In the genomic region with DNA sequence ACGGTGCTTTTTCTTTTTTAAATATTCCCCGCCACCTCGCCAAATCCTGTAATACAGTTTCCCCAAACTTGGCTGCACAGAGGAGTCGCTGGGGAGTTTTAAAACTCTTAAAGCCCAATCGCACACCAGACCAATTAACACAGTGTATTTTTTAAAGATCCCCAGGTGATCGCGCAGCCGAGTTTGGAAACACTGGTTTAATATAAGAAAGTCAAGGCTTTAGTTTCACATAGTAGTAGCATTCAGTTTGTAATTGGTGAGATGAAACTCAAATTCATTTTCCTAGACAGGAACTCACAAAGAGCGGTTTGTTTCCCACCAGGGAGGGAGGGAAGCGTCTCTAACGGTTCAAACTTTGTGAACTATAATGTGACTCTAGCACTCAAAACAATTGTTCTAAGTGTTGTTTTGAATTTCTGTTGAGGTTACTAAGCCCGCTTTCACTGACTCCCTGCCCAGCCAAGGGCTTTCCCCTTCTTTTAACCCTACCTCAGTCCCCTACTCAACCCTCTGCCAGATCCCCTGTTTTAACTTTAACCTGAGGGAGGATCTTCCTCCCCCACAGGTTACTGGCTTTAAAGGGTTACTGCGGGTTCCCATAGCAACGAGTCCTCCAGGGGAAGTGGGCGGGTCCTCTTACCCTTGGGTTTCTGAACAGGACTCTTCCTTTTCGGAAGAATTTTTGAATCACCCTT, we compare ENCODE assay signal across 1 cellular context.
A peak's percentile ranks its signal among the peaks of the same experiment; 100 is the strongest.
TF ChIP-seq lines count a peak whose summit lies in the region.

No MANE protein-coding gene starts in this region.

TF ChIP-seq in HepG2, 621 proteins besides CTCF, POLR2A, EP300 and RAD21 (continued from another document and continues in another):
- TF ChIP-seq, protein P1, sequence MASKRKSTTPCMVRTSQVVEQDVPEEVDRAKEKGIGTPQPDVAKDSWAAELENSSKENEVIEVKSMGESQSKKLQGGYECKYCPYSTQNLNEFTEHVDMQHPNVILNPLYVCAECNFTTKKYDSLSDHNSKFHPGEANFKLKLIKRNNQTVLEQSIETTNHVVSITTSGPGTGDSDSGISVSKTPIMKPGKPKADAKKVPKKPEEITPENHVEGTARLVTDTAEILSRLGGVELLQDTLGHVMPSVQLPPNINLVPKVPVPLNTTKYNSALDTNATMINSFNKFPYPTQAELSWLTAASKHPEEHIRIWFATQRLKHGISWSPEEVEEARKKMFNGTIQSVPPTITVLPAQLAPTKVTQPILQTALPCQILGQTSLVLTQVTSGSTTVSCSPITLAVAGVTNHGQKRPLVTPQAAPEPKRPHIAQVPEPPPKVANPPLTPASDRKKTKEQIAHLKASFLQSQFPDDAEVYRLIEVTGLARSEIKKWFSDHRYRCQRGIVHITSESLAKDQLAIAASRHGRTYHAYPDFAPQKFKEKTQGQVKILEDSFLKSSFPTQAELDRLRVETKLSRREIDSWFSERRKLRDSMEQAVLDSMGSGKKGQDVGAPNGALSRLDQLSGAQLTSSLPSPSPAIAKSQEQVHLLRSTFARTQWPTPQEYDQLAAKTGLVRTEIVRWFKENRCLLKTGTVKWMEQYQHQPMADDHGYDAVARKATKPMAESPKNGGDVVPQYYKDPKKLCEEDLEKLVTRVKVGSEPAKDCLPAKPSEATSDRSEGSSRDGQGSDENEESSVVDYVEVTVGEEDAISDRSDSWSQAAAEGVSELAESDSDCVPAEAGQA (IDR thresholded peaks at IDR 0.05; ENCODE audit: low read depth), result no peak
- TF ChIP-seq, protein P1 (CRISPR knock-in tag; IDR thresholded peaks at IDR 0.05; ENCODE audit: borderline replicate concordance), result 0 out of 2 replicates have a peak, but pooled peaks have one; percentile 57
- TF ChIP-seq NFYC (CRISPR knock-in tag; IDR thresholded peaks at IDR 0.05) (no peak), FOXO1 (CRISPR knock-in tag; IDR thresholded peaks at IDR 0.05) (no peak), GABPB1 (CRISPR knock-in tag; IDR thresholded peaks at IDR 0.05) (no peak), ZEB1 (IDR thresholded peaks at IDR 0.05; ENCODE audit: insufficient replicate concordance, low read depth) (no peak), FOXK2 (IDR thresholded peaks at IDR 0.05) (no peak), CBX2 (IDR thresholded peaks at IDR 0.05; ENCODE audit: low read depth, low read length) (no peak), CBX2 (CRISPR knock-in tag; IDR thresholded peaks at IDR 0.05; ENCODE audit: low read depth) (no peak), ZNF788 (CRISPR knock-in tag; IDR thresholded peaks at IDR 0.05; ENCODE audit: borderline replicate concordance) (no peak), NFE2 (CRISPR knock-in tag; IDR thresholded peaks at IDR 0.05) (no peak), FOXA1 (IDR thresholded peaks at IDR 0.05) (no peak), FOXA1 (CRISPR knock-in tag; IDR thresholded peaks at IDR 0.05) (no peak), ZBTB7B (CRISPR knock-in tag; IDR thresholded peaks at IDR 0.05) (no peak), ZNF761 (CRISPR knock-in tag; conservative IDR thresholded peaks at IDR 0.05) (no peak), TEF (CRISPR knock-in tag; IDR thresholded peaks at IDR 0.05) (no peak), ZNF460 (CRISPR knock-in tag; IDR thresholded peaks at IDR 0.05; ENCODE audit: borderline replicate concordance) (no peak), NCOA1 (CRISPR knock-in tag; IDR thresholded peaks at IDR 0.05) (no peak), HOXA7 (CRISPR knock-in tag; IDR thresholded peaks at IDR 0.05) (no peak), ZNF501 (CRISPR knock-in tag; IDR thresholded peaks at IDR 0.05) (peak; percentile 29; the same call in 1 of the 2 replicates), XRCC5 (optimal IDR thresholded peaks at IDR 0.05; ENCODE audit: low read length) (peak; percentile 74), RFX1 (IDR thresholded peaks at IDR 0.05) (peak; percentile 92), MTF1 (CRISPR knock-in tag; IDR thresholded peaks at IDR 0.05) (peak; percentile 57), KDM3A (CRISPR knock-in tag; IDR thresholded peaks at IDR 0.05; ENCODE audit: low read depth) (no peak), FOXJ3 (CRISPR knock-in tag; IDR thresholded peaks at IDR 0.05; ENCODE audit: borderline replicate concordance) (peak; percentile 55; the same call in 1 of the 2 replicates), ZNF143 (CRISPR knock-in tag; IDR thresholded peaks at IDR 0.05) (no peak), ISL2 (CRISPR knock-in tag; IDR thresholded peaks at IDR 0.05) (peak; percentile 65; the same call in 1 of the 2 replicates), ZNF777 (CRISPR knock-in tag; IDR thresholded peaks at IDR 0.05) (no peak), JUN (CRISPR knock-in tag; IDR thresholded peaks at IDR 0.05) (no peak), GLMP (CRISPR knock-in tag; IDR thresholded peaks at IDR 0.05; ENCODE audit: borderline replicate concordance) (no peak), RBFOX2 (IDR thresholded peaks at IDR 0.05; ENCODE audit: low read depth, low read length) (no peak), ZNF430 (CRISPR knock-in tag; IDR thresholded peaks at IDR 0.05) (0 out of 2 replicates have a peak, but pooled peaks have one; percentile 17), SIN3A (IDR thresholded peaks at IDR 0.05; ENCODE audit: borderline replicate concordance, low read depth, low read length) (peak; percentile 99), NFYB (CRISPR knock-in tag; IDR thresholded peaks at IDR 0.05) (no peak), SNAI1 (CRISPR knock-in tag; IDR thresholded peaks at IDR 0.05; ENCODE audit: borderline replicate concordance) (no peak), HNF4A (CRISPR knock-in tag; IDR thresholded peaks at IDR 0.05) (peak; percentile 24; the same call in 1 of the 2 replicates), SNRNP70 (IDR thresholded peaks at IDR 0.05; ENCODE audit: low read depth, low read length) (no peak), GTF2F1 (IDR thresholded peaks at IDR 0.05; ENCODE audit: low read length) (no peak), ZFP82 (CRISPR knock-in tag; IDR thresholded peaks at IDR 0.05; ENCODE audit: borderline replicate concordance) (no peak), ZNF557 (CRISPR knock-in tag; IDR thresholded peaks at IDR 0.05) (0 out of 2 replicates have a peak, but pooled peaks have one; percentile 62)
- TF ChIP-seq, protein P2, sequence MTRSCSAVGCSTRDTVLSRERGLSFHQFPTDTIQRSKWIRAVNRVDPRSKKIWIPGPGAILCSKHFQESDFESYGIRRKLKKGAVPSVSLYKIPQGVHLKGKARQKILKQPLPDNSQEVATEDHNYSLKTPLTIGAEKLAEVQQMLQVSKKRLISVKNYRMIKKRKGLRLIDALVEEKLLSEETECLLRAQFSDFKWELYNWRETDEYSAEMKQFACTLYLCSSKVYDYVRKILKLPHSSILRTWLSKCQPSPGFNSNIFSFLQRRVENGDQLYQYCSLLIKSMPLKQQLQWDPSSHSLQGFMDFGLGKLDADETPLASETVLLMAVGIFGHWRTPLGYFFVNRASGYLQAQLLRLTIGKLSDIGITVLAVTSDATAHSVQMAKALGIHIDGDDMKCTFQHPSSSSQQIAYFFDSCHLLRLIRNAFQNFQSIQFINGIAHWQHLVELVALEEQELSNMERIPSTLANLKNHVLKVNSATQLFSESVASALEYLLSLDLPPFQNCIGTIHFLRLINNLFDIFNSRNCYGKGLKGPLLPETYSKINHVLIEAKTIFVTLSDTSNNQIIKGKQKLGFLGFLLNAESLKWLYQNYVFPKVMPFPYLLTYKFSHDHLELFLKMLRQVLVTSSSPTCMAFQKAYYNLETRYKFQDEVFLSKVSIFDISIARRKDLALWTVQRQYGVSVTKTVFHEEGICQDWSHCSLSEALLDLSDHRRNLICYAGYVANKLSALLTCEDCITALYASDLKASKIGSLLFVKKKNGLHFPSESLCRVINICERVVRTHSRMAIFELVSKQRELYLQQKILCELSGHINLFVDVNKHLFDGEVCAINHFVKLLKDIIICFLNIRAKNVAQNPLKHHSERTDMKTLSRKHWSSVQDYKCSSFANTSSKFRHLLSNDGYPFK (CRISPR knock-in tag; IDR thresholded peaks at IDR 0.05; ENCODE audit: borderline replicate concordance), result no peak
- TF ChIP-seq, protein P3, sequence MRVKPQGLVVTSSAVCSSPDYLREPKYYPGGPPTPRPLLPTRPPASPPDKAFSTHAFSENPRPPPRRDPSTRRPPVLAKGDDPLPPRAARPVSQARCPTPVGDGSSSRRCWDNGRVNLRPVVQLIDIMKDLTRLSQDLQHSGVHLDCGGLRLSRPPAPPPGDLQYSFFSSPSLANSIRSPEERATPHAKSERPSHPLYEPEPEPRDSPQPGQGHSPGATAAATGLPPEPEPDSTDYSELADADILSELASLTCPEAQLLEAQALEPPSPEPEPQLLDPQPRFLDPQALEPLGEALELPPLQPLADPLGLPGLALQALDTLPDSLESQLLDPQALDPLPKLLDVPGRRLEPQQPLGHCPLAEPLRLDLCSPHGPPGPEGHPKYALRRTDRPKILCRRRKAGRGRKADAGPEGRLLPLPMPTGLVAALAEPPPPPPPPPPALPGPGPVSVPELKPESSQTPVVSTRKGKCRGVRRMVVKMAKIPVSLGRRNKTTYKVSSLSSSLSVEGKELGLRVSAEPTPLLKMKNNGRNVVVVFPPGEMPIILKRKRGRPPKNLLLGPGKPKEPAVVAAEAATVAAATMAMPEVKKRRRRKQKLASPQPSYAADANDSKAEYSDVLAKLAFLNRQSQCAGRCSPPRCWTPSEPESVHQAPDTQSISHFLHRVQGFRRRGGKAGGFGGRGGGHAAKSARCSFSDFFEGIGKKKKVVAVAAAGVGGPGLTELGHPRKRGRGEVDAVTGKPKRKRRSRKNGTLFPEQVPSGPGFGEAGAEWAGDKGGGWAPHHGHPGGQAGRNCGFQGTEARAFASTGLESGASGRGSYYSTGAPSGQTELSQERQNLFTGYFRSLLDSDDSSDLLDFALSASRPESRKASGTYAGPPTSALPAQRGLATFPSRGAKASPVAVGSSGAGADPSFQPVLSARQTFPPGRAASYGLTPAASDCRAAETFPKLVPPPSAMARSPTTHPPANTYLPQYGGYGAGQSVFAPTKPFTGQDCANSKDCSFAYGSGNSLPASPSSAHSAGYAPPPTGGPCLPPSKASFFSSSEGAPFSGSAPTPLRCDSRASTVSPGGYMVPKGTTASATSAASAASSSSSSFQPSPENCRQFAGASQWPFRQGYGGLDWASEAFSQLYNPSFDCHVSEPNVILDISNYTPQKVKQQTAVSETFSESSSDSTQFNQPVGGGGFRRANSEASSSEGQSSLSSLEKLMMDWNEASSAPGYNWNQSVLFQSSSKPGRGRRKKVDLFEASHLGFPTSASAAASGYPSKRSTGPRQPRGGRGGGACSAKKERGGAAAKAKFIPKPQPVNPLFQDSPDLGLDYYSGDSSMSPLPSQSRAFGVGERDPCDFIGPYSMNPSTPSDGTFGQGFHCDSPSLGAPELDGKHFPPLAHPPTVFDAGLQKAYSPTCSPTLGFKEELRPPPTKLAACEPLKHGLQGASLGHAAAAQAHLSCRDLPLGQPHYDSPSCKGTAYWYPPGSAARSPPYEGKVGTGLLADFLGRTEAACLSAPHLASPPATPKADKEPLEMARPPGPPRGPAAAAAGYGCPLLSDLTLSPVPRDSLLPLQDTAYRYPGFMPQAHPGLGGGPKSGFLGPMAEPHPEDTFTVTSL (CRISPR knock-in tag; IDR thresholded peaks at IDR 0.05; ENCODE audit: borderline replicate concordance), result no peak
